9 cellular contexts compared by ENCODE assay signal in genomic region chr6:140462495-140463311, GRCh38.
A peak's percentile ranks its signal among the peaks of the same experiment; 100 is the strongest.
DNase-seq lines count a peak whose midpoint lies in the region; ATAC-seq and TF ChIP-seq lines count a peak whose summit lies in the region.
"Had no signal": no experiment of that assay in that cellular context is flagged by ENCODE, and none has a peak within 500 bp of the region (broad histone marks: within the 10 kb centered on the region; RNA-seq: fewer than 3 reads in every experiment).

No MANE protein-coding gene starts in this region.

- peaks cover 8% of the 10 kb centered on the region for H3K27me3 Mint-ChIP-seq in activated T-cell treated with anti-CD3 and anti-CD28 coated beads, Interleukin-2, amount 50 U/mL, for 4 hours (ENCODE audit: low read depth)
- no peaks in the 10 kb centered on the region for H3K27me3 Mint-ChIP-seq in activated naive CD4-positive, alpha-beta T cell treated with anti-CD3 and anti-CD28 coated beads, Interleukin-2, amount 10 ng/mL, durations not matched to agents 7 days and 5 days

- no peaks in the 10 kb centered on the region for H3K9me3 ChIP-seq in Peyer's patch

- no peak for TF ChIP-seq POLR2A in Peyer's patch (IDR thresholded peaks at IDR 0.05)

- no peak overlapping the region for H3K27ac Mint-ChIP-seq in activated naive CD4-positive, alpha-beta T cell treated with anti-CD3 and anti-CD28 coated beads, Interleukin-2, amount 10 ng/mL, durations not matched to agents 7 days and 5 days

- H3K4me1 Mint-ChIP-seq in activated T-cell treated with anti-CD3 and anti-CD28 coated beads, Interleukin-2, amount 50 U/mL, for 4 hours (ENCODE audit: low read depth): no peaks in the 10 kb centered on the region
- H3K4me1 Mint-ChIP-seq in activated naive CD4-positive, alpha-beta T cell treated with anti-CD3 and anti-CD28 coated beads, Interleukin-2, amount 10 ng/mL, durations not matched to agents 7 days and 5 days: no peaks in the 10 kb centered on the region
- H3K4me1 Mint-ChIP-seq: central memory CD8-positive, alpha-beta T cell had no signal

- H3K36me3 Mint-ChIP-seq in activated T-cell treated with anti-CD3 and anti-CD28 coated beads, Interleukin-2, amount 50 U/mL, for 4 hours (ENCODE audit: insufficient read depth): no peaks in the 10 kb centered on the region
- H3K36me3 Mint-ChIP-seq in activated naive CD4-positive, alpha-beta T cell treated with anti-CD3 and anti-CD28 coated beads, Interleukin-2, amount 10 ng/mL, durations not matched to agents 7 days and 5 days: no peaks in the 10 kb centered on the region

- H3K9me3 Mint-ChIP-seq in activated T-cell treated with anti-CD3 and anti-CD28 coated beads, Interleukin-2, amount 50 U/mL, for 4 hours: peaks cover 7% of the 10 kb centered on the region
- peaks cover 3% of the 10 kb centered on the region for H3K9me3 Mint-ChIP-seq in activated naive CD4-positive, alpha-beta T cell treated with anti-CD3 and anti-CD28 coated beads, Interleukin-2, amount 10 ng/mL, durations not matched to agents 7 days and 5 days
- H3K9me3 Mint-ChIP-seq: central memory CD8-positive, alpha-beta T cell had no signal

- ATAC-seq in foreskin keratinocyte: peak; percentile 100
- no peak for ATAC-seq in activated T-cell treated with anti-CD3 and anti-CD28 coated beads, Interleukin-2, amount 50 U/mL, for 4 hours
- no peak for ATAC-seq in HG03159 (IDR thresholded peaks at IDR 0.05; ENCODE audit: unreplicated experiment)

- H3K4me3 ChIP-seq in Peyer's patch: no peak overlapping the region
- no peak overlapping the region for H3K4me3 ChIP-seq in skeletal muscle cell (ENCODE audit: low read depth, low read length)

- H3K27ac ChIP-seq in Peyer's patch: peak overlapping the region; percentile 1 to 66 (median 49)
- no peak overlapping the region for H3K27ac ChIP-seq in foreskin keratinocyte

- peaks cover 0 to 8% (median 0%) of the 10 kb centered on the region in 4 donors for H3K4me1 ChIP-seq in Peyer's patch
- peaks cover 10% of the 10 kb centered on the region for H3K4me1 ChIP-seq in foreskin keratinocyte

- H3K27me3 ChIP-seq in Peyer's patch (no peaks in the 10 kb centered on the region), foreskin keratinocyte (no peaks in the 10 kb centered on the region)

- no peak overlapping the region for H3K4me3 Mint-ChIP-seq in activated T-cell treated with anti-CD3 and anti-CD28 coated beads, Interleukin-2, amount 50 U/mL, for 4 hours
- H3K4me3 Mint-ChIP-seq in activated naive CD4-positive, alpha-beta T cell treated with anti-CD3 and anti-CD28 coated beads, Interleukin-2, amount 10 ng/mL, durations not matched to agents 7 days and 5 days: no peak overlapping the region
- H3K4me3 Mint-ChIP-seq: central memory CD8-positive, alpha-beta T cell had no signal

- CTCF ChIA-PET in activated naive CD4-positive, alpha-beta T cell treated with anti-CD3 and anti-CD28 coated beads, Interleukin-2, amount 10 ng/mL, durations not matched to agents 7 days and 5 days (lab: Charles Lee): no interaction called here

- DNase-seq in GM04504 (ENCODE audit: low read depth) (peak; percentile 76), Peyer's patch (no peak), foreskin keratinocyte (peak; percentile 91 to 96), skeletal muscle cell (ENCODE audit: low read depth) (peak; percentile 59)
- no peak for DNase-seq in activated T-cell treated with anti-CD3 and anti-CD28 coated beads, Interleukin-2, amount 50 U/mL, for 4 hours
- no peak for DNase-seq in activated naive CD4-positive, alpha-beta T cell treated with anti-CD3 and anti-CD28 coated beads, Interleukin-2, amount 10 ng/mL, durations not matched to agents 7 days and 5 days
- DNase-seq in activated CD8-positive, alpha-beta memory T cell treated with anti-CD3 and anti-CD28 coated beads for 24 hours: no peak

- H3K36me3 ChIP-seq in Peyer's patch: no peaks in the 10 kb centered on the region

- TF ChIP-seq CTCF in Peyer's patch (IDR thresholded peaks at IDR 0.05) (no peak), foreskin keratinocyte (conservative IDR thresholded peaks at IDR 0.05) (no peak)

Comparison
In these comparisons a context has a peak if more than half of its experiments do, and no peak if none do; other contexts are left out.
1. DNase-seq: peak in GM04504 (single experiment), foreskin keratinocyte (2 of 2) and skeletal muscle cell (single experiment); none in Peyer's patch (0 of 3), activated T-cell treated with anti-CD3 and anti-CD28 coated beads, Interleukin-2, amount 50 U/mL, for 4 hours (single experiment), activated naive CD4-positive, alpha-beta T cell treated with anti-CD3 and anti-CD28 coated beads, Interleukin-2, amount 10 ng/mL, durations not matched to agents 7 days and 5 days (single experiment) and activated CD8-positive, alpha-beta memory T cell treated with anti-CD3 and anti-CD28 coated beads for 24 hours (single experiment).